ENCODE assay signal across 15 cellular contexts in the genomic region with DNA sequence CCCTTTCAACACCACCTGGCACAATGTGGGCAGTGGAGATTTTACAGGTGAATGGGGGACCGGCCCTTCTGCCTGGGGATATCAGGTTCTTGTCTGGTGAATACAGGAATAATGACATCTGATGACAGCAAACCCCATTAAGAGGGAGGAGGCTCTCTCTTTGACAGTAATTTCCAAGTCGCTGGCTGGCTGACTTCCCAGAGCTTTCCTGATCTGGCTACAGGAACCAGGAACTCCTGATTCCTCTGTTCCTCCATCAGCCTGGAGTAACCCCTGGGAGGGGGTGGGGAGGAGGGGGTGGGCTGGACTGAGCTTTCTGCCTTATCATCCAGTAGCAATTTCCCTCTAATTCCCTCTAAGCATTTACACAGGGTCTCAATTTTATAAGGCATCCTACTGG. TPM values are rescaled to one million over a fixed set of nuclear protein-coding genes. Genes with fewer than 3 reads are reported as not detected.
A peak's percentile ranks its signal among the peaks of the same experiment; 100 is the strongest.
DNase-seq lines count a peak whose midpoint lies in the region; ATAC-seq and TF ChIP-seq lines count a peak whose summit lies in the region.
"Had no signal": no experiment of that assay in that cellular context is flagged by ENCODE, and none has a peak within 500 bp of the region (broad histone marks: within the 10 kb centered on the region; RNA-seq: fewer than 3 reads in every experiment).

No MANE protein-coding gene starts in this region.

- no peaks in the 10 kb centered on the region for H3K9me3 ChIP-seq in gastroesophageal sphincter

- H3K27ac Mint-ChIP-seq in stimulated activated memory B cell treated with anti-CD40 and anti-IgM and Interleukin-4, amounts not matched to agents 10 μg/mL and 1 μg/mL and 100 μg/mL, for 72 hours, result peak overlapping the region; percentile 34
- no peak overlapping the region for H3K27ac Mint-ChIP-seq in activated T-helper 17 cell treated with anti-CD3 and anti-CD28 coated beads, Interleukin-2, amount 50 U/mL, for 72 hours
- H3K27ac Mint-ChIP-seq: activated naive CD8-positive, alpha-beta T cell treated with anti-CD3 and anti-CD28 coated beads, Interleukin-2, amount 10 ng/mL, durations not matched to agents 7 days and 5 days; H9; natural killer cell treated with Interleukin-12 subunit alpha and Interleukin-12 subunit beta and Interleukin-15 and Interleukin-18, amount 100 ng/mL, for 72 hours; stimulated activated naive CD8-positive, alpha-beta T cell treated with anti-CD3 and anti-CD28 coated beads, Interleukin-15, amount 100 ng/mL, for 72 hours had no signal

- peak overlapping the region in 3 of 4 donors; percentile 17 to 45 (median 37) for H3K27ac ChIP-seq in gastroesophageal sphincter
- H3K27ac ChIP-seq: 22Rv1 had no signal

- no peaks in the 10 kb centered on the region for H3K9me3 Mint-ChIP-seq in stimulated activated memory B cell treated with anti-CD40 and anti-IgM and Interleukin-4, amounts not matched to agents 10 μg/mL and 1 μg/mL and 100 μg/mL, for 72 hours
- H3K9me3 Mint-ChIP-seq in activated T-helper 17 cell treated with anti-CD3 and anti-CD28 coated beads, Interleukin-2, amount 50 U/mL, for 72 hours, result no peaks in the 10 kb centered on the region
- H3K9me3 Mint-ChIP-seq: activated naive CD8-positive, alpha-beta T cell treated with anti-CD3 and anti-CD28 coated beads, Interleukin-2, amount 10 ng/mL, durations not matched to agents 7 days and 5 days; natural killer cell treated with Interleukin-12 subunit alpha and Interleukin-12 subunit beta and Interleukin-15 and Interleukin-18, amount 100 ng/mL, for 72 hours; stimulated activated naive CD8-positive, alpha-beta T cell treated with anti-CD3 and anti-CD28 coated beads, Interleukin-15, amount 100 ng/mL, for 72 hours had no signal

- no peak overlapping the region for H3K4me3 ChIP-seq in gastroesophageal sphincter

- peak; percentile 41 for DNase-seq in DMS79 treated with DMSO at 0.1 percent for 48 hours (lab: John Stamatoyannopoulos, UW)
- DNase-seq in DMS79 (lab: John Stamatoyannopoulos, UW), result no peak
- peak; percentile 42 for DNase-seq in NCI-H2196 treated with DMSO at 0.1 percent for 48 hours (lab: John Stamatoyannopoulos, UW; ENCODE audit: unreplicated experiment)
- no peak for DNase-seq in RPMI8226
- DNase-seq: activated CD4-positive, alpha-beta T cell treated with anti-CD3 and anti-CD28 coated beads for 4 hours; activated naive CD8-positive, alpha-beta T cell treated with anti-CD3 and anti-CD28 coated beads, Interleukin-2, amount 10 ng/mL, durations not matched to agents 7 days and 5 days; H9; NCI-H226; stimulated activated naive CD8-positive, alpha-beta T cell treated with anti-CD3 and anti-CD28 coated beads, Interleukin-15, amount 100 ng/mL, for 72 hours had no signal

- H3K4me1 ChIP-seq in gastroesophageal sphincter, result peaks cover 3 to 56% (median 11%) of the 10 kb centered on the region in 3 donors

- 33 to 57% methylated on average over 1 of the region's 2 CpGs for WGBS in gastroesophageal sphincter (ENCODE audit: low coverage in 1 of 2), 2 donors

- ATAC-seq in gastroesophageal sphincter (no peak), HG02840 (IDR thresholded peaks at IDR 0.05; ENCODE audit: low FRiP score, unreplicated experiment) (no peak)
- ATAC-seq in stimulated activated memory B cell treated with anti-CD40 and anti-IgM and Interleukin-4, amounts not matched to agents 10 μg/mL and 1 μg/mL and 100 μg/mL, for 72 hours, result no peak
- no peak for ATAC-seq in activated T-helper 17 cell treated with anti-CD3 and anti-CD28 coated beads, Interleukin-2, amount 50 U/mL, for 72 hours (replicated peaks)
- ATAC-seq: natural killer cell treated with Interleukin-12 subunit alpha and Interleukin-12 subunit beta and Interleukin-15 and Interleukin-18, amount 100 ng/mL, for 72 hours; stimulated activated naive CD8-positive, alpha-beta T cell treated with anti-CD3 and anti-CD28 coated beads, Interleukin-15, amount 100 ng/mL, for 72 hours had no signal

- H3K36me3 ChIP-seq in gastroesophageal sphincter, result no peaks in the 10 kb centered on the region

- H3K36me3 Mint-ChIP-seq in stimulated activated memory B cell treated with anti-CD40 and anti-IgM and Interleukin-4, amounts not matched to agents 10 μg/mL and 1 μg/mL and 100 μg/mL, for 72 hours, result no peaks in the 10 kb centered on the region
- H3K36me3 Mint-ChIP-seq in activated T-helper 17 cell treated with anti-CD3 and anti-CD28 coated beads, Interleukin-2, amount 50 U/mL, for 72 hours (ENCODE audit: low read depth), result peaks cover 17% of the 10 kb centered on the region

- TF ChIP-seq EP300 in gastroesophageal sphincter (IDR thresholded peaks at IDR 0.05), result no peak

- TF ChIP-seq POLR2A in gastroesophageal sphincter (IDR thresholded peaks at IDR 0.05), result no peak

- TF ChIP-seq CTCF in gastroesophageal sphincter (IDR thresholded peaks at IDR 0.05), result no peak

- H3K27me3 ChIP-seq in gastroesophageal sphincter, result no peaks in the 10 kb centered on the region

- H3K4me1 Mint-ChIP-seq in stimulated activated memory B cell treated with anti-CD40 and anti-IgM and Interleukin-4, amounts not matched to agents 10 μg/mL and 1 μg/mL and 100 μg/mL, for 72 hours, result peaks cover 45% of the 10 kb centered on the region
- H3K4me1 Mint-ChIP-seq in activated T-helper 17 cell treated with anti-CD3 and anti-CD28 coated beads, Interleukin-2, amount 50 U/mL, for 72 hours, result peaks cover 8% of the 10 kb centered on the region

- no peak overlapping the region for H3K4me3 Mint-ChIP-seq in stimulated activated memory B cell treated with anti-CD40 and anti-IgM and Interleukin-4, amounts not matched to agents 10 μg/mL and 1 μg/mL and 100 μg/mL, for 72 hours
- H3K4me3 Mint-ChIP-seq in activated T-helper 17 cell treated with anti-CD3 and anti-CD28 coated beads, Interleukin-2, amount 50 U/mL, for 72 hours, result no peak overlapping the region
- H3K4me3 Mint-ChIP-seq: activated naive CD8-positive, alpha-beta T cell treated with anti-CD3 and anti-CD28 coated beads, Interleukin-2, amount 10 ng/mL, durations not matched to agents 7 days and 5 days; H9; natural killer cell treated with Interleukin-12 subunit alpha and Interleukin-12 subunit beta and Interleukin-15 and Interleukin-18, amount 100 ng/mL, for 72 hours; stimulated activated naive CD8-positive, alpha-beta T cell treated with anti-CD3 and anti-CD28 coated beads, Interleukin-15, amount 100 ng/mL, for 72 hours had no signal

- no peaks in the 10 kb centered on the region for H3K27me3 Mint-ChIP-seq in stimulated activated memory B cell treated with anti-CD40 and anti-IgM and Interleukin-4, amounts not matched to agents 10 μg/mL and 1 μg/mL and 100 μg/mL, for 72 hours
- H3K27me3 Mint-ChIP-seq in activated T-helper 17 cell treated with anti-CD3 and anti-CD28 coated beads, Interleukin-2, amount 50 U/mL, for 72 hours, result no peaks in the 10 kb centered on the region
- H3K27me3 Mint-ChIP-seq: natural killer cell treated with Interleukin-12 subunit alpha and Interleukin-12 subunit beta and Interleukin-15 and Interleukin-18, amount 100 ng/mL, for 72 hours; stimulated activated naive CD8-positive, alpha-beta T cell treated with anti-CD3 and anti-CD28 coated beads, Interleukin-15, amount 100 ng/mL, for 72 hours had no signal

RNA-seq across cellular contexts. Expression of a gene that starts 3.7 kb away (rescaled TPM):
- 10 to 100 TPM; 17.8 to 28.3 (median 21.4) TPM for total RNA-seq in gastroesophageal sphincter
- 10 to 100 TPM; 34.7 to 54.0 TPM for total RNA-seq in activated T-helper 17 cell treated with anti-CD3 and anti-CD28 coated beads, Interleukin-2, amount 50 U/mL, for 72 hours

RNA-seq across cellular contexts. Expression of a gene that starts 22.0 kb away (rescaled TPM):
- 100 to 1,000 TPM; 450 to 718 (median 563) TPM for total RNA-seq in gastroesophageal sphincter
- 100 to 1,000 TPM; 338 to 432 TPM for total RNA-seq in activated T-helper 17 cell treated with anti-CD3 and anti-CD28 coated beads, Interleukin-2, amount 50 U/mL, for 72 hours

RNA-seq across cellular contexts. Expression of a gene that starts 34.2 kb away (rescaled TPM):
- total RNA-seq in gastroesophageal sphincter, result 100 to 1,000 TPM; 144 to 176 (median 160) TPM
- total RNA-seq in activated T-helper 17 cell treated with anti-CD3 and anti-CD28 coated beads, Interleukin-2, amount 50 U/mL, for 72 hours, result 100 to 1,000 TPM in 1 of 2 donors, 10 to 100 TPM in 1; 61.3 to 102 TPM

RNA-seq across cellular contexts. Expression of a gene that starts 41.6 kb away (rescaled TPM):
- total RNA-seq in gastroesophageal sphincter, result 1 to 10 TPM; 2.6 to 3.9 (median 2.9) TPM
- 1 to 10 TPM; 1.5 to 1.6 TPM for total RNA-seq in activated T-helper 17 cell treated with anti-CD3 and anti-CD28 coated beads, Interleukin-2, amount 50 U/mL, for 72 hours

Comparison
In these comparisons a context has a peak if more than half of its experiments do, and no peak if none do; other contexts are left out.
1. DNase-seq: peak in DMS79 treated with DMSO at 0.1 percent for 48 hours (single experiment) and NCI-H2196 treated with DMSO at 0.1 percent for 48 hours (single experiment); none in DMS79 (single experiment) and RPMI8226 (single experiment).